ENCODE assay signal across 8 cellular contexts in genomic region chr7:45026984-45027773, GRCh38. TPM values are rescaled to one million over a fixed set of nuclear protein-coding genes. Genes with fewer than 3 reads are reported as not detected.
DNase-seq lines count a peak whose midpoint lies in the region; ATAC-seq and TF ChIP-seq lines count a peak whose summit lies in the region.

No MANE protein-coding gene starts in this region.

- intact Hi-C loops in lower lobe of right lung (cut with DNase I): no loop called here

- no peaks in the 10 kb centered on the region for H3K27me3 ChIP-seq in lower lobe of right lung (ENCODE audit: low read depth)

- peak; percentile 43 for DNase-seq in activated gamma-delta T cell treated with Interleukin-2 at 50 U/mL for 16 hours
- no peak for DNase-seq in activated gamma-delta T cell (lab: John Stamatoyannopoulos, UW)
- peak; percentile 18 for DNase-seq in M059J (ENCODE audit: low read depth)
- no peak for DNase-seq in lower lobe of right lung
- no peak for DNase-seq in NCI-H226
- no peak for DNase-seq in NCI-H128 (lab: John Stamatoyannopoulos, UW; ENCODE audit: unreplicated experiment)

- TF ChIP-seq CTCF in lower lobe of right lung (IDR thresholded peaks at IDR 0.05): no peak

- H3K4me1 ChIP-seq in lower lobe of right lung: no peaks in the 10 kb centered on the region

- peak overlapping the region; percentile 81 for H3K27ac ChIP-seq in lower lobe of right lung

- peaks cover 5% of the 10 kb centered on the region for H3K36me3 Mint-ChIP-seq in activated naive CD4-positive, alpha-beta T cell treated with anti-CD3 and anti-CD28 coated beads, Interleukin-2, amount 50 U/mL, for 24 hours

- H3K4me1 Mint-ChIP-seq in activated naive CD4-positive, alpha-beta T cell treated with anti-CD3 and anti-CD28 coated beads, Interleukin-2, amount 50 U/mL, for 24 hours: peaks cover 77% of the 10 kb centered on the region

- peak overlapping the region; percentile 80 for H3K4me3 Mint-ChIP-seq in activated naive CD4-positive, alpha-beta T cell treated with anti-CD3 and anti-CD28 coated beads, Interleukin-2, amount 50 U/mL, for 24 hours

- peak overlapping the region; percentile 50 for H3K4me3 ChIP-seq in lower lobe of right lung

- H3K27ac Mint-ChIP-seq in activated naive CD4-positive, alpha-beta T cell treated with anti-CD3 and anti-CD28 coated beads, Interleukin-2, amount 50 U/mL, for 24 hours: peak overlapping the region; percentile 68

- no peaks in the 10 kb centered on the region for H3K9me3 Mint-ChIP-seq in activated naive CD4-positive, alpha-beta T cell treated with anti-CD3 and anti-CD28 coated beads, Interleukin-2, amount 50 U/mL, for 24 hours

- H3K36me3 ChIP-seq in lower lobe of right lung: peaks cover 6% of the 10 kb centered on the region

- H3K27me3 Mint-ChIP-seq in activated naive CD4-positive, alpha-beta T cell treated with anti-CD3 and anti-CD28 coated beads, Interleukin-2, amount 50 U/mL, for 24 hours: no peaks in the 10 kb centered on the region

- peak; percentile 60 to 73 for ATAC-seq in lower lobe of right lung
- ATAC-seq in GM18858 (IDR thresholded peaks at IDR 0.05; ENCODE audit: unreplicated experiment): no peak

- no peaks in the 10 kb centered on the region for H3K9me3 ChIP-seq in lower lobe of right lung

RNA-seq across cellular contexts. Expression of gene CCM2, which starts 27.2 kb away (rescaled TPM):
- 44.4 and 71.1 TPM in 2 replicates for total RNA-seq in M059J (2014; rRNA removed; shearing (Covaris generic))
- total RNA-seq in lower lobe of right lung: 45.7 TPM

RNA-seq across cellular contexts. Expression of gene MYO1G, which starts 48.4 kb away (rescaled TPM):
- not detected in 2 replicates for total RNA-seq in M059J (2014; rRNA removed; shearing (Covaris generic))
- total RNA-seq in lower lobe of right lung: 36.3 TPM

Comparison
In these comparisons a context has a peak if more than half of its experiments do, and no peak if none do; other contexts are left out.
1. DNase-seq: peak in activated gamma-delta T cell treated with Interleukin-2 at 50 U/mL for 16 hours (single experiment) and M059J (single experiment); none in activated gamma-delta T cell (single experiment), lower lobe of right lung (single experiment), NCI-H226 (single experiment) and NCI-H128 (single experiment).
2. RNA of gene MYO1G, which starts 48.4 kb away (total RNA-seq): 36.3 TPM in lower lobe of right lung (single experiment); not detected in M059J; every median in the first group is over 10 times any median in the second.